ENCODE assay signal across 17 cellular contexts in the genomic region with DNA sequence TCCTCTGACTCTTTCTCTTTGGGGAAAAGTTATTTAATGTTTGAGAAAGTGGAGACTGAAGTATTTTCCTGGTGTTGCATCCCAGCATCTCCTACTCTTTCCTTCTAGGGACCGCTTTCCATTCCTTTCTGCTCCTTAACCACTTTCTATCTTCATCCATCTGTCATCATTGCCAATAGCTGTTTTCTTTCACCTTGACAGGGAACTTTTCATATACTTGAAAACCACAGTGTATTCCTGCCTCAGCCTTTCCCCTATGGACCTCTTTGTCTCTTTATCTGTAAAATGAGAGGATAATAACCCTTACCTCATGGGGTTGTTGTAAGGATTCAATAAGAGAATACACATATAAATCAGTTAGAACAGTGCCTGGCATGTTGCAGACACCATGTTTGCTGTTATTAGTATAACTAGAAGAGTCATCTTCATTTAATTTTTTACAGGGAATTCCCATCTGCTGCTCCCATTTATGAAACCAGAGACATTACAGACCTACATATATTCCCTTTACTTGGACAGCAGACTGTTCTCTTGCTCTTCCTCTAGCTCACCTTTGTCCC. TPM values are rescaled to one million over a fixed set of nuclear protein-coding genes. Genes with fewer than 3 reads are reported as not detected.
A peak's percentile ranks its signal among the peaks of the same experiment; 100 is the strongest.
DNase-seq lines count a peak whose midpoint lies in the region; ATAC-seq lines count a peak whose summit lies in the region.
"Had no signal": no experiment of that assay in that cellular context is flagged by ENCODE, and none has a peak within 500 bp of the region (broad histone marks: within the 10 kb centered on the region; RNA-seq: fewer than 3 reads in every experiment).

No MANE protein-coding gene starts in this region.

- no peak for DNase-seq in stimulated activated naive CD8-positive, alpha-beta T cell treated with anti-CD3 and anti-CD28 coated beads, Interleukin-15, Interleukin-2, amounts not matched to agents 100 U/mL and 50 U/mL, for 24 hours
- no peak for DNase-seq in T-helper 17 cell
- no peak for DNase-seq in effector memory CD8-positive, alpha-beta T cell
- DNase-seq: colonic mucosa, foreskin melanocyte, GOT3, left lung, NCI-H187 treated with DMSO at 0.1 percent for 48 hours, NCI-H446 treated with DMSO at 0.1 percent for 48 hours, pancreas had no signal

- peak overlapping the region; percentile 94 for H3K27ac Mint-ChIP-seq in stimulated activated naive CD8-positive, alpha-beta T cell treated with anti-CD3 and anti-CD28 coated beads, Interleukin-15, Interleukin-2, amounts not matched to agents 100 ng/mL and 50 ng/mL, for 24 hours
- peak overlapping the region; percentile 93 for H3K27ac Mint-ChIP-seq in T-helper 17 cell
- peak overlapping the region; percentile 75 to 90 for H3K27ac Mint-ChIP-seq in effector memory CD8-positive, alpha-beta T cell

- H3K4me3 Mint-ChIP-seq in stimulated activated naive CD8-positive, alpha-beta T cell treated with anti-CD3 and anti-CD28 coated beads, Interleukin-15, Interleukin-2, amounts not matched to agents 100 ng/mL and 50 ng/mL, for 24 hours = peak overlapping the region; percentile 3
- no peak overlapping the region for H3K4me3 Mint-ChIP-seq in T-helper 17 cell
- no peak overlapping the region for H3K4me3 Mint-ChIP-seq in effector memory CD8-positive, alpha-beta T cell

- no peaks in the 10 kb centered on the region for H3K9me3 Mint-ChIP-seq in stimulated activated naive CD8-positive, alpha-beta T cell treated with anti-CD3 and anti-CD28 coated beads, Interleukin-15, Interleukin-2, amounts not matched to agents 100 ng/mL and 50 ng/mL, for 24 hours
- H3K9me3 Mint-ChIP-seq in effector memory CD8-positive, alpha-beta T cell = no peaks in the 10 kb centered on the region

- peaks cover 69% of the 10 kb centered on the region for H3K4me1 Mint-ChIP-seq in stimulated activated naive CD8-positive, alpha-beta T cell treated with anti-CD3 and anti-CD28 coated beads, Interleukin-15, Interleukin-2, amounts not matched to agents 100 ng/mL and 50 ng/mL, for 24 hours (ENCODE audit: low read depth)
- peaks cover 26% of the 10 kb centered on the region for H3K4me1 Mint-ChIP-seq in T-helper 17 cell
- peaks cover 25 to 44% of the 10 kb centered on the region in 2 donors for H3K4me1 Mint-ChIP-seq in effector memory CD8-positive, alpha-beta T cell (ENCODE audit: low read depth in 2 of 2)

- H3K9me3 ChIP-seq in T-helper 17 cell (ENCODE audit: control insufficient read depth, low read length, poor library complexity, severe bottlenecking) = no peaks in the 10 kb centered on the region
- H3K9me3 ChIP-seq: BLaER1, colonic mucosa, left lung, pancreas, suprapubic skin had no signal

- no peak for ATAC-seq in stimulated activated naive CD8-positive, alpha-beta T cell treated with anti-CD3 and anti-CD28 coated beads, Interleukin-15, Interleukin-2, amounts not matched to agents 100 U/mL and 50 U/mL, for 24 hours
- ATAC-seq in T-helper 17 cell = no peak
- ATAC-seq in effector memory CD8-positive, alpha-beta T cell (replicated peaks) = no peak
- no peak for ATAC-seq in HG03432 (IDR thresholded peaks at IDR 0.05; ENCODE audit: unreplicated experiment)
- no peak for ATAC-seq in GM21526 (IDR thresholded peaks at IDR 0.05; ENCODE audit: low FRiP score, unreplicated experiment)
- ATAC-seq in GM21515 (IDR thresholded peaks at IDR 0.05; ENCODE audit: unreplicated experiment) = no peak
- ATAC-seq: left lung, pancreas had no signal

- peaks cover 92% of the 10 kb centered on the region for H3K36me3 Mint-ChIP-seq in stimulated activated naive CD8-positive, alpha-beta T cell treated with anti-CD3 and anti-CD28 coated beads, Interleukin-15, Interleukin-2, amounts not matched to agents 100 ng/mL and 50 ng/mL, for 24 hours (ENCODE audit: low read depth)
- H3K36me3 Mint-ChIP-seq in T-helper 17 cell (ENCODE audit: low read depth) = peaks cover 21% of the 10 kb centered on the region
- peaks cover 96% of the 10 kb centered on the region for H3K36me3 Mint-ChIP-seq in effector memory CD8-positive, alpha-beta T cell (ENCODE audit: insufficient read depth)

- H3K27me3 Mint-ChIP-seq in stimulated activated naive CD8-positive, alpha-beta T cell treated with anti-CD3 and anti-CD28 coated beads, Interleukin-15, Interleukin-2, amounts not matched to agents 100 ng/mL and 50 ng/mL, for 24 hours = no peaks in the 10 kb centered on the region
- no peaks in the 10 kb centered on the region for H3K27me3 Mint-ChIP-seq in T-helper 17 cell
- no peaks in the 10 kb centered on the region for H3K27me3 Mint-ChIP-seq in effector memory CD8-positive, alpha-beta T cell

RNA-seq across cellular contexts. Expression of a gene that starts 31.8 kb away (rescaled TPM):
- total RNA-seq in T-helper 17 cell = 100 to 1,000 TPM; 485 to 528 TPM

RNA-seq across cellular contexts. Expression of a gene that starts 45.4 kb away (rescaled TPM):
- not detected for total RNA-seq in T-helper 17 cell
- total RNA-seq: T-helper 1 cell treated with Interleukin-12 subunit alpha and Interleukin-12 subunit beta and Interleukin-4 antibody, amounts not matched to agents 30 ng/mL and 1 ng/mL, for 36 hours had no signal
